4 cellular contexts compared by ENCODE assay signal in the genomic region with DNA sequence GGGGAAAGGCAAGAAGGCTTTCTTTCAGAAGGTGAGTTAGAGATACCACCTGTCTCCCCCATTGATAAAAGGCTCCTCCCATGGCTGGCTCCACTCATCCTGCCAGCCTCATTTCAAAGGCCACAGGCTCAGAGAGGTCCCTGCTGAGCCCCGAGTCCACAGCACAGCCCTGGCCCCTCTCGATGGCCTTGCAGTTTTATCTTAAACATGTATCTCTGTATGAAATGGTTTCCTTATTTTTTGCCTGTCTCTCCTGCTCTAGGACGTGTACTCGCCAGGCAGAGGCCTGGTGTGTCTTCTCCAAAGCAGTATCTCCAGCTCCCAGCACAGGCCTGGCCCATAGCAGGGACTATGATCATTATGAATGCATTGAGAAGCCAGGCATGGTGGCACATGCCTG.
"Had no signal": no experiment of that assay in that cellular context is flagged by ENCODE, and none has a peak within 500 bp of the region (broad histone marks: within the 10 kb centered on the region; RNA-seq: fewer than 3 reads in every experiment).

No MANE protein-coding gene starts in this region.

- H3K4me3 Mint-ChIP-seq: GM23338, H9 had no signal

- DNase-seq: H9, HCEC 1CT, IMR-90 had no signal

- H3K27ac Mint-ChIP-seq: GM23338, H9 had no signal

- ATAC-seq: GM23338 had no signal

- H3K4me3 ChIP-seq: GM23338 had no signal
